In genomic region chr7:123190109-123190831, GRCh38 we compare ENCODE assay signal across 15 cellular contexts. TPM values are rescaled to one million over a fixed set of nuclear protein-coding genes. Genes with fewer than 3 reads are reported as not detected.
A peak's percentile ranks its signal among the peaks of the same experiment; 100 is the strongest.
DNase-seq lines count a peak whose midpoint lies in the region; ATAC-seq and TF ChIP-seq lines count a peak whose summit lies in the region.
"Had no signal": no experiment of that assay in that cellular context is flagged by ENCODE, and none has a peak within 500 bp of the region (broad histone marks: within the 10 kb centered on the region; RNA-seq: fewer than 3 reads in every experiment).

No MANE protein-coding gene starts in this region.

- peak overlapping the region; percentile 100 for H3K27ac ChIP-seq in SJSA1

- H3K4me3 ChIP-seq in SJSA1: no peak overlapping the region

- no peaks in the 10 kb centered on the region for H3K27me3 ChIP-seq in SJSA1 (replicated peaks)

- no peaks in the 10 kb centered on the region for H3K27me3 Mint-ChIP-seq in HFFc6 (ENCODE audit: insufficient read depth)
- H3K27me3 Mint-ChIP-seq: CD4-positive, CD25-positive, alpha-beta regulatory T cell had no signal

- H3K36me3 Mint-ChIP-seq in HFFc6 (ENCODE audit: low read depth): no peaks in the 10 kb centered on the region
- H3K36me3 Mint-ChIP-seq: CD4-positive, CD25-positive, alpha-beta regulatory T cell had no signal

- H3K4me3 Mint-ChIP-seq in HFFc6: no peak overlapping the region
- H3K4me3 Mint-ChIP-seq: CD4-positive, CD25-positive, alpha-beta regulatory T cell had no signal

- peak; percentile 45 for DNase-seq in GM13976 (ENCODE audit: low spot score)
- DNase-seq in SJSA1 (ENCODE audit: low read depth in 1 of 2, low spot score in 2 of 2): peak; percentile 82 to 89
- no peak for DNase-seq in HFFc6
- no peak for DNase-seq in activated effector memory CD4-positive, alpha-beta T cell treated with Interleukin-2 at 50 U/mL for 16 hours
- no peak for DNase-seq in NOMO-1 (lab: John Stamatoyannopoulos, UW; ENCODE audit: unreplicated experiment in 2 of 2)
- DNase-seq in NCI-H524 (lab: John Stamatoyannopoulos, UW): no peak
- DNase-seq: activated naive CD4-positive, alpha-beta T cell; CD4-positive, CD25-positive, alpha-beta regulatory T cell; effector memory CD4-positive, alpha-beta T cell; HCEC 1CT; NCI-H187; retina had no signal

- H3K4me1 Mint-ChIP-seq in HFFc6 (ENCODE audit: low read depth): no peaks in the 10 kb centered on the region
- H3K4me1 Mint-ChIP-seq: CD4-positive, CD25-positive, alpha-beta regulatory T cell had no signal

- H3K27ac Mint-ChIP-seq in HFFc6: no peak overlapping the region
- H3K27ac Mint-ChIP-seq: CD4-positive, CD25-positive, alpha-beta regulatory T cell had no signal

- H3K4me1 ChIP-seq in SJSA1 (replicated peaks): peaks cover 61% of the 10 kb centered on the region

- 0 out of 2 replicates have a peak, but pooled peaks cover 2% of the 10 kb centered on the region for H3K9me3 ChIP-seq in SJSA1 (replicated peaks)

- no peaks in the 10 kb centered on the region for H3K36me3 ChIP-seq in SJSA1

- peaks cover 40% of the 10 kb centered on the region for H3K9me3 Mint-ChIP-seq in HFFc6

- in situ Hi-C loops in GM13976 (cut with MboI; ENCODE audit: low sequenced_read_pairs, unreplicated experiment): no loop called here

- TF ChIP-seq CTCF in GM13976 (IDR thresholded peaks at IDR 0.05; ENCODE audit: borderline replicate concordance, control extremely low read depth, extremely low read depth, insufficient read depth, missing control alignments): no peak
- no peak for TF ChIP-seq CTCF in HFFc6 (IDR thresholded peaks at IDR 0.05)

- ATAC-seq in GM19467 (IDR thresholded peaks at IDR 0.05; ENCODE audit: unreplicated experiment): peak; percentile 92
- peak; percentile 87 for ATAC-seq in HG03060 (IDR thresholded peaks at IDR 0.05; ENCODE audit: low read depth, unreplicated experiment)

RNA-seq across cellular contexts. Expression of gene SLC13A1, which starts 9.5 kb away (rescaled TPM):
- 0.09 and 0.84 TPM in 2 replicates for total RNA-seq in SJSA1 (2014; rRNA removed; shearing (Covaris generic))
- total RNA-seq in HFFc6 (2021; fragmentation: NEBNext Ultra II Directional; extraction: Animal tissue kit (Norgen Biotek cat#: 25700)): not detected
- total RNA-seq: CD4-positive, CD25-positive, alpha-beta regulatory T cell; T-helper 1 cell treated with Interleukin-12 subunit alpha and Interleukin-12 subunit beta and Interleukin-4 antibody, amounts not matched to agents 30 ng/mL and 1 ng/mL, for 36 hours had no signal

Comparison
In these comparisons a context has a peak if more than half of its experiments do, and no peak if none do; other contexts are left out.
1. DNase-seq: peak in GM13976 (single experiment) and SJSA1 (2 of 2); none in HFFc6 (single experiment), activated effector memory CD4-positive, alpha-beta T cell treated with Interleukin-2 at 50 U/mL for 16 hours (single experiment), NOMO-1 (0 of 2) and NCI-H524 (0 of 2).